Comparison of ENCODE assay signal across 11 cellular contexts in the genomic region with DNA sequence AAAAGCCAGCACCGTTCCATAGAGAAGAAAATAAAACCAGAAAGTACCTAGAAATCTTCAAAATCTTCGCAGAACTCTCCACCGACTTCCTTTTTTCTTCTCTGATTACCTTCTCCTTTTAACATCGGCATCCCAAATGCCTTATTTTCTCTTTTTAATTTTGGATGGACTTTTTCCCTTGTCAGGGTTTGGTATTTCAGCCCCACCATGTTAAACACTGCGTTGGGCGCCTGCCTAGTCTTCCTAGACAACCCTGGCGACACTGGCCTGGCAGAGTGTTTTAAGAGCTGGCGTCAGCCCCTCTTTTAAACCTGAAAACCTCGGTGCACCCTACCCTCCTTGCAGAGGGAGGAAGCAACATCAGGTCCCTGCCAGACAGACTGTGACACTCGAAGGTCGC.
DNase-seq lines count a peak whose midpoint lies in the region; ATAC-seq and FAIRE-seq lines count a peak whose summit lies in the region.
"Had no signal": no experiment of that assay in that cellular context is flagged by ENCODE, and none has a peak within 500 bp of the region (broad histone marks: within the 10 kb centered on the region; RNA-seq: fewer than 3 reads in every experiment).

No MANE protein-coding gene starts in this region.

- ATAC-seq in natural killer cell treated with Interleukin-12 subunit alpha and Interleukin-12 subunit beta and Interleukin-15 and Interleukin-18, amount 100 ng/mL, for 72 hours, result no peak

- H3K36me3 Mint-ChIP-seq in natural killer cell treated with Interleukin-12 subunit alpha and Interleukin-12 subunit beta and Interleukin-15 and Interleukin-18, amount 100 ng/mL, for 72 hours, result no peaks in the 10 kb centered on the region

- H3K27me3 Mint-ChIP-seq in natural killer cell treated with Interleukin-12 subunit alpha and Interleukin-12 subunit beta and Interleukin-15 and Interleukin-18, amount 100 ng/mL, for 72 hours, result no peaks in the 10 kb centered on the region

- peaks cover 68 to 73% of the 10 kb centered on the region in 2 donors for H3K4me1 Mint-ChIP-seq in natural killer cell treated with Interleukin-12 subunit alpha and Interleukin-12 subunit beta and Interleukin-15 and Interleukin-18, amount 100 ng/mL, for 72 hours (ENCODE audit: low read depth in 2 of 2)

- FAIRE-seq in urothelium cell line (lab: Jason Lieb, UNC), result no peak
- FAIRE-seq: frontal cortex, GM19239 had no signal

- peak overlapping the region; percentile 83 for H3K4me3 Mint-ChIP-seq in natural killer cell treated with Interleukin-12 subunit alpha and Interleukin-12 subunit beta and Interleukin-15 and Interleukin-18, amount 100 ng/mL, for 72 hours

- no peaks in the 10 kb centered on the region for H3K9me3 Mint-ChIP-seq in natural killer cell treated with Interleukin-12 subunit alpha and Interleukin-12 subunit beta and Interleukin-15 and Interleukin-18, amount 100 ng/mL, for 72 hours

- peak; percentile 69 for DNase-seq in AG20443 (ENCODE audit: low spot score)
- peak; percentile 64 for DNase-seq in NCI-H1092 treated with DMSO at 0.1 percent for 48 hours (lab: John Stamatoyannopoulos, UW)
- DNase-seq in dermis microvascular lymphatic vessel endothelial cell (ENCODE audit: low read depth in 2 of 2), result peak; percentile 55 to 66
- no peak for DNase-seq in natural killer cell treated with Interleukin-12 subunit alpha and Interleukin-12 subunit beta and Interleukin-15 and Interleukin-18, amount 100 ng/mL, for 72 hours (ENCODE audit: low spot score)
- no peak for DNase-seq in urothelium cell line (ENCODE audit: low spot score)
- DNase-seq in stimulated activated CD4-positive, alpha-beta T cell treated with anti-CD3 and anti-CD28 coated beads, Interleukin-2, amount 100 ng/mL, for 24 hours, result no peak
- DNase-seq in NCI-H226, result no peak
- no peak for DNase-seq in KG1 (lab: John Stamatoyannopoulos, UW)
- DNase-seq: NCI-H2081 treated with DMSO at 0.1 percent for 48 hours had no signal

- H3K27ac Mint-ChIP-seq in natural killer cell treated with Interleukin-12 subunit alpha and Interleukin-12 subunit beta and Interleukin-15 and Interleukin-18, amount 100 ng/mL, for 72 hours, result peak overlapping the region; percentile 72 to 80

Comparison
In these comparisons a context has a peak if more than half of its experiments do, and no peak if none do; other contexts are left out.
1. DNase-seq: peak in AG20443 (single experiment), NCI-H1092 treated with DMSO at 0.1 percent for 48 hours (single experiment) and dermis microvascular lymphatic vessel endothelial cell (2 of 2); none in natural killer cell treated with Interleukin-12 subunit alpha and Interleukin-12 subunit beta and Interleukin-15 and Interleukin-18, amount 100 ng/mL, for 72 hours (single experiment), urothelium cell line (single experiment), stimulated activated CD4-positive, alpha-beta T cell treated with anti-CD3 and anti-CD28 coated beads, Interleukin-2, amount 100 ng/mL, for 24 hours (0 of 2), NCI-H226 (single experiment) and KG1 (single experiment).